Comparison of ENCODE assay signal across 8 cellular contexts in the genomic region with DNA sequence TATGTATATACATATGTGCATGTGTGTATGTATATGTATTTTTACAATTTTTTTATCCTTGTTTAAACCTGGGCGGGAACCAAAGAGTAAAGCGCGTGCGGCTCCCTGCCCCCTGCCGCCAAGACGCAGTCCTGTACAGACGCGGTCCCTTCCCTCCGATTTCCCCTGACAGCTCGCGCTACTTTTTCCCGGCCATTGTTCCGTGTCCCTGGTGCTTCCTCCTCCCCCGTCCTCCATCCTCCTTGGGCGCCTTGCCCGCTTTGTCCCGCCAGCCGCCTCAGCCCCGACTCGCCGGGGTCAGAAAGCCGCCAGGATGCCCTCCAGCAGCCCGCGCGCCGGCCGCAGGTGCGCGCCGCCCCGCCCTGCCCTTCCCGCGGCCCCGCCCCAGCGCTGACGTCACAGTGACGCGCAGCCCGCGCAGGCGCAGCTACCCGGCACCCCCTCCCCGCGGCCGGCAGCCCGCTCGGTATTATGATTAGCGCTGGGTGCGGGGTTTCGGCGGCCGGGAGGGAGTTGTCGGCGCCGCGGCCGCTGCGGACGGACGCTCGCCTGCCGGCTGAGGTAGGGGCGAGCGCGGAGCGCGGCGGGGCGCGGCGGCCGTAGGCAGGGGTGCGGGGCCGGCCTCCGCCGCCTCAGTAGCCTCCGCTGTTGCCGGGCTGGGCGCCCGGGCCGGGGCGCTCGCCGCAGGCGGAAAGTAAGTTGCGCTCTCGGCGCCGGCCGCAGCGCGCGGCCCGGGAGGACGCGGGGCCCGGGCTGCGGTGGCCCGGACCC. TPM values are rescaled to one million over a fixed set of nuclear protein-coding genes. Genes with fewer than 3 reads are reported as not detected.
DNase-seq lines count a peak whose midpoint lies in the region; ATAC-seq and TF ChIP-seq lines count a peak whose summit lies in the region.

A gene with protein sequence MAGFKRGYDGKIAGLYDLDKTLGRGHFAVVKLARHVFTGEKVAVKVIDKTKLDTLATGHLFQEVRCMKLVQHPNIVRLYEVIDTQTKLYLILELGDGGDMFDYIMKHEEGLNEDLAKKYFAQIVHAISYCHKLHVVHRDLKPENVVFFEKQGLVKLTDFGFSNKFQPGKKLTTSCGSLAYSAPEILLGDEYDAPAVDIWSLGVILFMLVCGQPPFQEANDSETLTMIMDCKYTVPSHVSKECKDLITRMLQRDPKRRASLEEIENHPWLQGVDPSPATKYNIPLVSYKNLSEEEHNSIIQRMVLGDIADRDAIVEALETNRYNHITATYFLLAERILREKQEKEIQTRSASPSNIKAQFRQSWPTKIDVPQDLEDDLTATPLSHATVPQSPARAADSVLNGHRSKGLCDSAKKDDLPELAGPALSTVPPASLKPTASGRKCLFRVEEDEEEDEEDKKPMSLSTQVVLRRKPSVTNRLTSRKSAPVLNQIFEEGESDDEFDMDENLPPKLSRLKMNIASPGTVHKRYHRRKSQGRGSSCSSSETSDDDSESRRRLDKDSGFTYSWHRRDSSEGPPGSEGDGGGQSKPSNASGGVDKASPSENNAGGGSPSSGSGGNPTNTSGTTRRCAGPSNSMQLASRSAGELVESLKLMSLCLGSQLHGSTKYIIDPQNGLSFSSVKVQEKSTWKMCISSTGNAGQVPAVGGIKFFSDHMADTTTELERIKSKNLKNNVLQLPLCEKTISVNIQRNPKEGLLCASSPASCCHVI (plus strand): TSS at position 426 of the 771 bp plus-strand sequence. CDS start 16,664 bp downstream, outside the sequence.

- DNase-seq in Daoy (ENCODE audit: low read depth), result peak; percentile 85
- DNase-seq in Jurkat, Clone E6-1 (ENCODE audit: low read depth, low spot score), result peak; percentile 54
- DNase-seq in SK-N-MC (ENCODE audit: low read depth, low spot score), result no peak
- DNase-seq in activated naive CD4-positive, alpha-beta T cell treated with anti-CD3 and anti-CD28 coated beads, Interleukin-2, amount 10 ng/mL, durations not matched to agents 7 days and 5 days, result peak; percentile 92
- peak; percentile 85 for DNase-seq in globus pallidus (ENCODE audit: low spot score)
- peak; percentile 82 for DNase-seq in omental fat pad (ENCODE audit: low spot score)

- H3K27ac ChIP-seq in SK-N-MC (no peak within 1 kb of the TSS), temporal lobe (ENCODE audit: low read depth, low read length) (no peak within 1 kb of the TSS)

- peaks cover 15% of the 10 kb centered on the region for H3K27me3 Mint-ChIP-seq in activated naive CD4-positive, alpha-beta T cell treated with anti-CD3 and anti-CD28 coated beads, Interleukin-2, amount 10 ng/mL, durations not matched to agents 7 days and 5 days

- CTCF ChIA-PET in activated naive CD4-positive, alpha-beta T cell treated with anti-CD3 and anti-CD28 coated beads, Interleukin-2, amount 10 ng/mL, durations not matched to agents 7 days and 5 days (lab: Charles Lee), result interaction anchor here (0.7 to 2.2 kb wide), 2 partner anchors 124 to 216 kb away, joined by 4 to 13 read pairs; no protein-coding TSS in a partner anchor

- no peaks in the 10 kb centered on the region for H3K36me3 ChIP-seq in SK-N-MC (ENCODE audit: insufficient read depth, low read length)

- TF ChIP-seq CTCF in omental fat pad (IDR thresholded peaks at IDR 0.05), result no peak

- peaks cover 35% of the 10 kb centered on the region for H3K36me3 Mint-ChIP-seq in activated naive CD4-positive, alpha-beta T cell treated with anti-CD3 and anti-CD28 coated beads, Interleukin-2, amount 10 ng/mL, durations not matched to agents 7 days and 5 days

- peak within 1 kb of the TSS; percentile 97 for H3K27ac Mint-ChIP-seq in activated naive CD4-positive, alpha-beta T cell treated with anti-CD3 and anti-CD28 coated beads, Interleukin-2, amount 10 ng/mL, durations not matched to agents 7 days and 5 days

- H3K9me3 Mint-ChIP-seq in activated naive CD4-positive, alpha-beta T cell treated with anti-CD3 and anti-CD28 coated beads, Interleukin-2, amount 10 ng/mL, durations not matched to agents 7 days and 5 days, result no peaks in the 10 kb centered on the region

- no peaks in the 10 kb centered on the region for H3K9me3 ChIP-seq in SK-N-MC (ENCODE audit: low read depth, low read length)

- peak within 1 kb of the TSS; percentile 66 for H3K9ac ChIP-seq in SK-N-MC (ENCODE audit: insufficient read length)

- peak within 1 kb of the TSS; percentile 96 for H3K4me3 Mint-ChIP-seq in activated naive CD4-positive, alpha-beta T cell treated with anti-CD3 and anti-CD28 coated beads, Interleukin-2, amount 10 ng/mL, durations not matched to agents 7 days and 5 days

- peak within 1 kb of the TSS; percentile 60 for H3K4me3 ChIP-seq in Jurkat, Clone E6-1 (ENCODE audit: low read length)
- peak within 1 kb of the TSS; percentile 81 for H3K4me3 ChIP-seq in SK-N-MC

- ATAC-seq in GM21529 (IDR thresholded peaks at IDR 0.05; ENCODE audit: unreplicated experiment), result peak; percentile 84
- peak; percentile 98 for ATAC-seq in omental fat pad (ENCODE audit: low FRiP score)

- H3K4me1 Mint-ChIP-seq in activated naive CD4-positive, alpha-beta T cell treated with anti-CD3 and anti-CD28 coated beads, Interleukin-2, amount 10 ng/mL, durations not matched to agents 7 days and 5 days, result peaks cover 37% of the 10 kb centered on the region

RNA-seq across cellular contexts. Expression of the gene that starts here (rescaled TPM):
- total RNA-seq in Daoy (2014; rRNA removed; shearing (Covaris generic)), result 8.5 and 9.0 TPM in 2 replicates
- polyA plus RNA-seq in Jurkat, Clone E6-1 (2012; ENCODE audit: insufficient read depth, insufficient read length), result 15.3 TPM
- total RNA-seq in omental fat pad (10 to 100 TPM; 41.9 to 96.0 (median 61.1) TPM), temporal lobe (62.0 TPM)
